Comparison of ENCODE assay signal across 1 cellular context in the genomic region with DNA sequence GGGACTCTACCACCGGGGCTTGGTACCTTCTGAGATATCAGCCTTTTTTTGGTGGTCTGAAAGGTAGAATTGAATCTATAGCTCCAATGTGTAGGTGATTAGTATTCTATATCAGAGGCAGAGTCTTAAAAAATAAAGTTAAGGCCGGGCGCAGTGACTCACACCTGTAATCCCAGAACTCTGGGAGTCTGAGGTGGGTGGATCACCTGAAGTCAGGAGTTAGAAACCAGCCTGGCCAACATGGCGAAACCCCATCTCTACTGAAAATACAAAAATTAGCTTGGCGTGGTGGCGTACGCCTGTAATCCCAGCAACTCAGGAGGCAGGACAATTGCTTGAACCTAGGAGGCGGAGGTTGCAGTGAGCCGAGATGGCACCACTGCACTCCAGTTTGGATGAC.
TF ChIP-seq lines count a peak whose summit lies in the region.

No MANE protein-coding gene starts in this region.

TF ChIP-seq in HepG2, 621 proteins besides CTCF, POLR2A, EP300 and RAD21:
- 0 out of 2 replicates have a peak, but pooled peaks have one; percentile 19 for TF ChIP-seq ZNF605 (CRISPR knock-in tag; IDR thresholded peaks at IDR 0.05)
